Comparison of ENCODE assay signal across 17 cellular contexts in genomic region chr9:131892162-131892707, GRCh38.
A peak's percentile ranks its signal among the peaks of the same experiment; 100 is the strongest.
DNase-seq lines count a peak whose midpoint lies in the region; ATAC-seq, FAIRE-seq and TF ChIP-seq lines count a peak whose summit lies in the region.
"Had no signal": no experiment of that assay in that cellular context is flagged by ENCODE, and none has a peak within 500 bp of the region (broad histone marks: within the 10 kb centered on the region; RNA-seq: fewer than 3 reads in every experiment).

No MANE protein-coding gene starts in this region.

- no peak for TF ChIP-seq EP300 in A549 (IDR thresholded peaks at IDR 0.05)

- WGBS in A549 (ENCODE audit: missing lambda C conversion rate): 56% methylated on average over 5 of the region's 5 CpGs

- no peaks in the 10 kb centered on the region for H3K27me3 ChIP-seq in right atrium auricular region
- H3K27me3 ChIP-seq: esophagus squamous epithelium, neutrophil had no signal

- FAIRE-seq in A549 (lab: Jason Lieb, UNC): no peak

- TF ChIP-seq RAD21 in A549 (conservative IDR thresholded peaks at IDR 0.05 in 1 of 2, IDR thresholded peaks at IDR 0.05 in 1 of 2): no peak

- no peak overlapping the region for H3K27ac ChIP-seq in A549
- no peak overlapping the region for H3K27ac ChIP-seq in HEK293 (ENCODE audit: extremely low read depth, low read depth, low read length)
- H3K27ac ChIP-seq in right atrium auricular region: peak overlapping the region; percentile 72 to 88
- H3K27ac ChIP-seq: esophagus squamous epithelium, neutrophil had no signal

- ATAC-seq in A549 (no peak), GM19023 (IDR thresholded peaks at IDR 0.05; ENCODE audit: unreplicated experiment) (no peak)
- ATAC-seq: CD8-positive, alpha-beta T cell had no signal

- H3K36me3 ChIP-seq in HEK293 (ENCODE audit: control insufficient read depth in 2 of 2, insufficient read depth in 1 of 2, low read length in 2 of 2) (peaks cover 0 to 10% of the 10 kb centered on the region in 2 experiments; a peak in 1 of 3 replicates), right atrium auricular region (no peaks in the 10 kb centered on the region)

- POLR2A ChIA-PET in A549 (lab: Yijun Ruan, JAX): no interaction called here
- POLR2A ChIA-PET in HEK293 (lab: Yijun Ruan, JAX): no interaction called here

- TF ChIP-seq POLR2A in A549 (IDR thresholded peaks at IDR 0.05; ENCODE audit: low read length): no peak

- DNase-seq in A549 (ENCODE audit: low read depth in 1 of 2, low spot score in 1 of 2) (no peak), NCI-H345 treated with DMSO at 0.1 percent for 48 hours (lab: John Stamatoyannopoulos, UW; ENCODE audit: unreplicated experiment) (peak; percentile 23), right atrium auricular region (ENCODE audit: low spot score) (no peak), putamen (ENCODE audit: low spot score) (no peak), Ammon's horn (ENCODE audit: low spot score) (no peak)
- DNase-seq in activated CD4-positive, alpha-beta T cell treated with anti-CD3 and anti-CD28 coated beads, Interleukin-2, amount 50 U/mL, for 1 hour: no peak
- DNase-seq: activated CD4-positive, alpha-beta T cell treated with anti-CD3 and anti-CD28 coated beads for 4 hours; activated effector memory CD4-positive, alpha-beta T cell treated with Interleukin-2 at 50 U/mL for 16 hours; CD8-positive, alpha-beta T cell; DND-41; esophagus squamous epithelium; KG1; NCI-H524 treated with DMSO at 0.1 percent for 48 hours; SHP77 treated with DMSO at 0.1 percent for 48 hours had no signal

- peaks cover 3% of the 10 kb centered on the region; the same call in 1 of the 3 replicates for H3K4me1 ChIP-seq in A549
- H3K4me1 ChIP-seq in HEK293 (ENCODE audit: control insufficient read depth, insufficient read depth, low read length): peaks cover 5% of the 10 kb centered on the region; the same call in 1 of the 2 replicates
- H3K4me1 ChIP-seq in right atrium auricular region: peaks cover 0 to 59% of the 10 kb centered on the region in 2 donors

- TF ChIP-seq CTCF in A549 (IDR thresholded peaks at IDR 0.05) (no peak), HEK293 (tag by site-specific recombination; IDR thresholded peaks at IDR 0.05) (no peak), right atrium auricular region (IDR thresholded peaks at IDR 0.05) (no peak)

- H3K4me3 ChIP-seq in A549: no peak overlapping the region
- H3K4me3 ChIP-seq in HEK293 (ENCODE audit: low read depth, low read length): no peak overlapping the region
- H3K4me3 ChIP-seq in right atrium auricular region: no peak overlapping the region
- H3K4me3 ChIP-seq: esophagus squamous epithelium had no signal

- H3K4me2 ChIP-seq in A549: no peak overlapping the region

- CTCF ChIA-PET in A549 (lab: Yijun Ruan, JAX): no interaction called here
- CTCF ChIA-PET in HEK293 (lab: Yijun Ruan, JAX): no interaction called here

- H3K9me3 ChIP-seq in A549 (no peaks in the 10 kb centered on the region), HEK293 (ENCODE audit: control insufficient read depth, insufficient read depth, low read depth, low read length) (no peaks in the 10 kb centered on the region), right atrium auricular region (no peaks in the 10 kb centered on the region)
- H3K9me3 ChIP-seq: esophagus squamous epithelium, neutrophil had no signal

TF ChIP-seq in A549, 52 proteins besides CTCF, POLR2A, EP300 and RAD21:
- TF ChIP-seq HMGXB4 (CRISPR knock-in tag; IDR thresholded peaks at IDR 0.05; ENCODE audit: borderline replicate concordance): no peak
- no peak for TF ChIP-seq FOSL2 (IDR thresholded peaks at IDR 0.05)
- peak; percentile 56 for TF ChIP-seq FOSL2 (CRISPR knock-in tag; IDR thresholded peaks at IDR 0.05)

TF ChIP-seq in HEK293, 187 proteins besides CTCF, POLR2A, EP300 and RAD21 (continues in another document):
- TF ChIP-seq ZNF707 (tag by site-specific recombination; IDR thresholded peaks at IDR 0.05) (peak; percentile 49; the same call in 1 of the 2 replicates), ZBTB7A (tag by site-specific recombination; IDR thresholded peaks at IDR 0.05; ENCODE audit: low read depth) (no peak), ZNF350 (tag by site-specific recombination; IDR thresholded peaks at IDR 0.05) (peak; percentile 21; the same call in 1 of the 2 replicates), ZNF677 (tag by site-specific recombination; IDR thresholded peaks at IDR 0.05) (no peak), ZNF10 (tag by site-specific recombination; IDR thresholded peaks at IDR 0.05) (peak; percentile 62; the same call in 1 of the 2 replicates), ZBTB44 (tag by site-specific recombination; IDR thresholded peaks at IDR 0.05) (no peak), ZNF394 (tag by site-specific recombination; IDR thresholded peaks at IDR 0.05; ENCODE audit: borderline replicate concordance) (peak; percentile 42; the same call in 1 of the 2 replicates), ZNF423 (tag by site-specific recombination; IDR thresholded peaks at IDR 0.05) (no peak), ZNF830 (tag by site-specific recombination; IDR thresholded peaks at IDR 0.05; ENCODE audit: low read depth) (no peak), ZNF202 (tag by site-specific recombination; IDR thresholded peaks at IDR 0.05; ENCODE audit: borderline replicate concordance) (no peak), ZNF2 (tag by site-specific recombination; IDR thresholded peaks at IDR 0.05) (no peak), ZBTB26 (tag by site-specific recombination; optimal IDR thresholded peaks at IDR 0.05) (no peak), ZNF157 (tag by site-specific recombination; IDR thresholded peaks at IDR 0.05) (no peak), ZEB2 (tag by site-specific recombination; IDR thresholded peaks at IDR 0.05) (no peak), PRDM10 (tag by site-specific recombination; IDR thresholded peaks at IDR 0.05) (peak; percentile 87), ZNF133 (tag by site-specific recombination; IDR thresholded peaks at IDR 0.05) (no peak), ZNF24 (tag by site-specific recombination; IDR thresholded peaks at IDR 0.05) (no peak), ZSCAN5A (tag by site-specific recombination; IDR thresholded peaks at IDR 0.05) (no peak), ZNF629 (tag by site-specific recombination; IDR thresholded peaks at IDR 0.05) (peak; percentile 36; the same call in 1 of the 2 replicates)

Comparison
In these comparisons a context has a peak if more than half of its experiments do, and no peak if none do; other contexts are left out.
1. H3K27ac ChIP-seq: peak in right atrium auricular region (2 of 2); none in A549 (0 of 2) and HEK293 (single experiment).